Comparison of ENCODE assay signal across 13 cellular contexts in the genomic region with DNA sequence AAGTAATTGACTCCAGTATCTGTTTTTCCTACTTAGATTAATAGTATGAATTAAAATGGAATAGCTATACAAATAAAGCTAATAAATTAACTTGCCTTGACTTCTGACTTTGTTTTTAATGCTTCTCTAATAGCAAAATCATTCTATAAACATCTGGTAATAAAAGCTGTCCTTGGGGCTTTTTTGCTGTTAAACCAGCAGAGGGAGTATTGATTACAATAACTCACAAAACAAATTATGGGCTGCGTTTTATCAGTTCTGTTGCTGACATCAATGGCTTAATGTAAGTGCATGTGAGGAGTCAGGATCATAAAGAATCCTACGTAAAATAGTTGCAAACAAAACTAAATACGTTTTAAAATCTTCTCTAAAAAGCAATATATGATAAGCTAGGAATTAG.
A peak's percentile ranks its signal among the peaks of the same experiment; 100 is the strongest.
DNase-seq lines count a peak whose midpoint lies in the region; ATAC-seq, FAIRE-seq and TF ChIP-seq lines count a peak whose summit lies in the region.
"Had no signal": no experiment of that assay in that cellular context is flagged by ENCODE, and none has a peak within 500 bp of the region (broad histone marks: within the 10 kb centered on the region; RNA-seq: fewer than 3 reads in every experiment).

No MANE protein-coding gene starts in this region.

- no peak overlapping the region for H2AFZ ChIP-seq in MM.1S (ENCODE audit: low read length)

- no peaks in the 10 kb centered on the region for H3K9me3 ChIP-seq in MM.1S (replicated peaks; ENCODE audit: insufficient read depth, low read length)
- no peaks in the 10 kb centered on the region for H3K9me3 ChIP-seq in transverse colon

- no peak overlapping the region for H3K9ac ChIP-seq in MM.1S (ENCODE audit: low read length)

- peaks cover 26% of the 10 kb centered on the region for H3K36me3 Mint-ChIP-seq in mesothelial cell of epicardium
- H3K36me3 Mint-ChIP-seq in activated CD4-positive, alpha-beta T cell treated with anti-CD3 and anti-CD28 coated beads for 36 hours (ENCODE audit: low read depth): no peaks in the 10 kb centered on the region
- H3K36me3 Mint-ChIP-seq: activated naive CD8-positive, alpha-beta T cell; naive B cell had no signal

- H3K27me3 ChIP-seq in MM.1S (replicated peaks; ENCODE audit: insufficient read depth, low read length) (no peaks in the 10 kb centered on the region), transverse colon (no peaks in the 10 kb centered on the region)

- no peaks in the 10 kb centered on the region for H3K36me3 ChIP-seq in MM.1S (replicated peaks; ENCODE audit: insufficient read depth, low read length)
- H3K36me3 ChIP-seq in transverse colon: no peaks in the 10 kb centered on the region

- TF ChIP-seq CTCF in MM.1S (IDR thresholded peaks at IDR 0.05; ENCODE audit: low read length): peak; percentile 57
- TF ChIP-seq CTCF in astrocyte of the spinal cord (IDR thresholded peaks at IDR 0.05; ENCODE audit: low read depth, low read length): peak; percentile 3
- peak; percentile 40 for TF ChIP-seq CTCF in mesothelial cell of epicardium (IDR thresholded peaks at IDR 0.05; ENCODE audit: unreplicated experiment)
- TF ChIP-seq CTCF in transverse colon (IDR thresholded peaks at IDR 0.05): no peak

- H3K27ac Mint-ChIP-seq in mesothelial cell of epicardium: no peak overlapping the region
- no peak overlapping the region for H3K27ac Mint-ChIP-seq in activated CD4-positive, alpha-beta T cell treated with anti-CD3 and anti-CD28 coated beads for 36 hours
- H3K27ac Mint-ChIP-seq: activated naive CD8-positive, alpha-beta T cell; naive B cell had no signal

- H3K4me1 ChIP-seq in MM.1S (ENCODE audit: low read length): peaks cover 16% of the 10 kb centered on the region
- H3K4me1 ChIP-seq in transverse colon: no peaks in the 10 kb centered on the region

- 0 out of 2 replicates have a peak, but pooled peaks cover 6% of the 10 kb centered on the region for H3F3A ChIP-seq in MM.1S (ENCODE audit: insufficient read depth, low read length)

- H3K27ac ChIP-seq in MM.1S (ENCODE audit: low read length): no peak overlapping the region
- no peak overlapping the region for H3K27ac ChIP-seq in transverse colon

- no peak for ATAC-seq in activated CD4-positive, alpha-beta T cell treated with anti-CD3 and anti-CD28 coated beads for 36 hours

- no peak for TF ChIP-seq EP300 in transverse colon (IDR thresholded peaks at IDR 0.05; ENCODE audit: low read depth)

- POLR2A ChIA-PET in activated CD4-positive, alpha-beta T cell treated with anti-CD3 and anti-CD28 coated beads for 36 hours (lab: Charles Lee): no interaction called here

- H3K4me2 ChIP-seq in MM.1S (ENCODE audit: low read depth, low read length): no peak overlapping the region

- DNase-seq in ELR (ENCODE audit: low read depth): peak; percentile 1
- DNase-seq in MM.1S: peak; percentile 35
- no peak for DNase-seq in astrocyte of the spinal cord (ENCODE audit: low read depth, low spot score)
- DNase-seq in mesothelial cell of epicardium (ENCODE audit: low spot score in 2 of 2, unreplicated experiment in 2 of 2): no peak
- DNase-seq in HTR-8/SVneo (ENCODE audit: insufficient read length, low spot score): no peak
- DNase-seq in activated CD4-positive, alpha-beta T cell treated with anti-CD3 and anti-CD28 coated beads for 36 hours: no peak
- no peak for DNase-seq in stimulated activated CD4-positive, alpha-beta T cell treated with anti-CD3 and anti-CD28 coated beads, Interleukin-4, amount 100 ng/mL, for 4 hours
- no peak for DNase-seq in transverse colon
- DNase-seq: activated CD8-positive, alpha-beta memory T cell treated with anti-CD3 and anti-CD28 coated beads for 24 hours; naive B cell; stimulated activated CD4-positive, alpha-beta T cell treated with anti-CD3 and anti-CD28 coated beads, Interleukin-15, amount 100 ng/mL, for 24 hours; stimulated activated naive CD4-positive, alpha-beta T cell had no signal

- H3K79me2 ChIP-seq in MM.1S (ENCODE audit: low read length): no peaks in the 10 kb centered on the region

- 6 to 38% methylated on average over 3 of the region's 3 CpGs for WGBS in transverse colon (ENCODE audit: low coverage in 1 of 2), 2 donors

- intact Hi-C loops in activated CD4-positive, alpha-beta T cell treated with anti-CD3 and anti-CD28 coated beads for 36 hours (cut with DNase I, micrococcal nuclease): no loop called here
- intact Hi-C loops in transverse colon (cut with DNase I; ENCODE audit: low total_unique reads): no loop called here

- H3K4me3 ChIP-seq in MM.1S (ENCODE audit: low read length) (no peak overlapping the region), astrocyte of the spinal cord (ENCODE audit: low read depth, low read length) (no peak overlapping the region), transverse colon (no peak overlapping the region)

- H3K9me2 ChIP-seq in MM.1S (replicated peaks; ENCODE audit: insufficient read depth, low read length): no peaks in the 10 kb centered on the region

- H4K20me1 ChIP-seq in MM.1S (ENCODE audit: insufficient read depth, low read length): no peaks in the 10 kb centered on the region

- H3K4me1 Mint-ChIP-seq in mesothelial cell of epicardium: peaks cover 12% of the 10 kb centered on the region
- H3K4me1 Mint-ChIP-seq in activated CD4-positive, alpha-beta T cell treated with anti-CD3 and anti-CD28 coated beads for 36 hours: no peaks in the 10 kb centered on the region
- H3K4me1 Mint-ChIP-seq: naive B cell had no signal

- CTCF ChIA-PET in activated CD4-positive, alpha-beta T cell treated with anti-CD3 and anti-CD28 coated beads for 36 hours (lab: Charles Lee): no interaction called here

- no peaks in the 10 kb centered on the region for H3K27me3 Mint-ChIP-seq in mesothelial cell of epicardium (ENCODE audit: low read depth)
- no peaks in the 10 kb centered on the region for H3K27me3 Mint-ChIP-seq in activated CD4-positive, alpha-beta T cell treated with anti-CD3 and anti-CD28 coated beads for 36 hours
- H3K27me3 Mint-ChIP-seq: activated naive CD8-positive, alpha-beta T cell; naive B cell had no signal

- in situ Hi-C loops in astrocyte of the spinal cord (cut with HindIII; ENCODE audit: low sequenced_read_pairs): no loop called here
- in situ Hi-C loops in transverse colon (cut with MboI; ENCODE audit: low pct_ligation_motif_present in 1 of 4, low pct_unique_long_range_greater_than_20kb in 1 of 4, low sequenced_read_pairs in 3 of 4): no loop called here

- no peak for TF ChIP-seq POLR2A in transverse colon (IDR thresholded peaks at IDR 0.05)

- FAIRE-seq in HTR-8/SVneo (lab: Jason Lieb, UNC): no peak

- no peak overlapping the region for H3K4me3 Mint-ChIP-seq in mesothelial cell of epicardium
- H3K4me3 Mint-ChIP-seq in activated CD4-positive, alpha-beta T cell treated with anti-CD3 and anti-CD28 coated beads for 36 hours: no peak overlapping the region
- H3K4me3 Mint-ChIP-seq: activated naive CD8-positive, alpha-beta T cell; naive B cell had no signal

- H3K9me3 Mint-ChIP-seq in mesothelial cell of epicardium: peaks cover 37% of the 10 kb centered on the region
- peaks cover 10% of the 10 kb centered on the region for H3K9me3 Mint-ChIP-seq in activated CD4-positive, alpha-beta T cell treated with anti-CD3 and anti-CD28 coated beads for 36 hours (ENCODE audit: low read depth)

Comparison
In these comparisons a context has a peak if more than half of its experiments do, and no peak if none do; other contexts are left out.
1. DNase-seq: peak in ELR (single experiment) and MM.1S (single experiment); none in astrocyte of the spinal cord (single experiment), mesothelial cell of epicardium (0 of 2), HTR-8/SVneo (single experiment), activated CD4-positive, alpha-beta T cell treated with anti-CD3 and anti-CD28 coated beads for 36 hours (single experiment), stimulated activated CD4-positive, alpha-beta T cell treated with anti-CD3 and anti-CD28 coated beads, Interleukin-4, amount 100 ng/mL, for 4 hours (0 of 2) and transverse colon (single experiment).
2. CTCF ChIP-seq: peak in MM.1S (single experiment), astrocyte of the spinal cord (single experiment) and mesothelial cell of epicardium (single experiment); none in transverse colon (0 of 5).